ENCODE assay signal across 8 cellular contexts in the genomic region with DNA sequence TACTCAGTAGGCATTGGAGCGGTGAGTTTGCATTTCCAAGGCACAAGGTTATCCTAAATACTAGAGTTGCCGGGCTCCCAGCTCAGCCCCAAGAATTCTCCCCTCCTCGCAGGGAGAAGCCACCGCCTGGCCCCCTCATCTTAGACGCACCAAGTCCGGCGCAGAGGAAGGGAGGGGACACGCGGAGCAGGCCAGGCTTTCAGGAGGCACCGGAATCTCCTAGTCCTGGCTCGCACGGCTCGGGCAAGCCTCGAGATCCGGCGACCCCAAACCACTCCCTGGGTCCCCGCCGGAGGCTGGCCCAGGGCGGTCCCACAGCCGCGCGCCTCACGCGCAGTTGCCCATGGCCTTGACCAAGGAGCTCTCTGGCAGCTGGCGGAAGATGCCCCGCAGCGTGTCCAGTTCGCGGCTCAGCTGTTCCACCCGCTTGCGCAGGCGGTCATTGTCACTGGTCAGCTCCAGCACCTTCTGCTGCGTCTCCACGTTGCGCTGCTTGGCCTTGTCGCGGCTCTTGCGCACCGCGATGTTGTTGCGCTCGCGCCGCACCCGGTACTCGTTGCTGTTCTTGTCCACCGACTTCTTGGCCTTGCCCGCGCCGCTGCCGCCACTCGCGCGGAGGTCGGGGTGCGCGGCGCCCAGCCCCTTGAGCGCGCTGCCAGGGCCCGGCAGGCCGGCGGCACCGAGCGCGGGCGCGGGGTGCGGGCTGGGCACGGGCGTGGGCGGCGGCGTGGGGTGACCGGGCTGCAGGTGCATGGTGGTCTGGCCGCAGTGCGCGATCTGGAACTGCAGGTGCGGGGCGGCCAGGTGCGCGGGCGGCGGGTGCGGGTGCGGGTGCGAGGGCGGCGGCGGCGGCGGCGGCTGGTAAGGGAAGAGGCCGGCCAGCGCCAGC. TPM values are rescaled to one million over a fixed set of nuclear protein-coding genes. Genes with fewer than 3 reads are reported as not detected.
A peak's percentile ranks its signal among the peaks of the same experiment; 100 is the strongest.
DNase-seq lines count a peak whose midpoint lies in the region; ATAC-seq and TF ChIP-seq lines count a peak whose summit lies in the region.

No MANE protein-coding gene starts in this region.

- H3K9me2 ChIP-seq in PC-3 (replicated peaks; ENCODE audit: low read length) = no peaks in the 10 kb centered on the region

- no peaks in the 10 kb centered on the region for H3K36me3 Mint-ChIP-seq in CD8-positive, alpha-beta memory T cell

- peak overlapping the region; percentile 78 for H3K14ac ChIP-seq in trophoblast cell (ENCODE audit: low read length)

- peaks cover 2 to 11% (median 9%) of the 10 kb centered on the region in 3 donors for H3K4me1 Mint-ChIP-seq in CD8-positive, alpha-beta memory T cell

- H3K4ac ChIP-seq in trophoblast cell (ENCODE audit: low read depth, low read length) = peak overlapping the region; percentile 89

- H3K23ac ChIP-seq in trophoblast cell (ENCODE audit: low read length) = no peak overlapping the region

- POLR2A ChIA-PET in CD8-positive, alpha-beta memory T cell (lab: Charles Lee) = no interaction called here
- POLR2A ChIA-PET in PC-3 (lab: Charles Lee; ENCODE audit: unreplicated experiment) = interaction anchor here (0.6 kb wide), 1 partner anchor 10 kb away, joined by 4 read pairs; no protein-coding TSS in a partner anchor

- no peaks in the 10 kb centered on the region for H3F3A ChIP-seq in PC-3 (ENCODE audit: low read length, unreplicated experiment)

- TF ChIP-seq CTCF in PC-3 (conservative IDR thresholded peaks at IDR 0.05; ENCODE audit: low read depth, low read length) = no peak

- no peak overlapping the region for H3K27ac ChIP-seq in CD8-positive, alpha-beta memory T cell (ENCODE audit: low read depth, low read length)
- H3K27ac ChIP-seq in PC-3 (ENCODE audit: low read length) = no peak overlapping the region
- no peak overlapping the region for H3K27ac ChIP-seq in right cardiac atrium (ENCODE audit: low read length)
- peak overlapping the region; percentile 72 for H3K27ac ChIP-seq in trophoblast cell (ENCODE audit: low read depth, low read length)

- H3K4me1 ChIP-seq in CD8-positive, alpha-beta memory T cell (ENCODE audit: insufficient read depth, low read length) = no peaks in the 10 kb centered on the region
- H3K4me1 ChIP-seq in PC-3 (ENCODE audit: insufficient read depth, low read length) (peaks cover 5% of the 10 kb centered on the region; the same call in 1 of the 2 replicates), right cardiac atrium (ENCODE audit: control insufficient read depth, insufficient read depth, low read length) (no peaks in the 10 kb centered on the region), trophoblast cell (ENCODE audit: control insufficient read depth in 1 of 2, insufficient read depth in 2 of 2, low read length in 2 of 2) (peaks cover 37 to 53% of the 10 kb centered on the region in 2 experiments)

- H4K8ac ChIP-seq in trophoblast cell (ENCODE audit: low read depth, low read length) = peak overlapping the region; percentile 30

- H4K91ac ChIP-seq in trophoblast cell (ENCODE audit: low read depth, low read length) = peak overlapping the region; percentile 60

- no peaks in the 10 kb centered on the region for H3K79me2 ChIP-seq in PC-3 (ENCODE audit: low read length)
- peaks cover 27% of the 10 kb centered on the region for H3K79me2 ChIP-seq in trophoblast cell (ENCODE audit: control insufficient read depth, insufficient read depth, low read length, poor library complexity)

- H3K4me3 Mint-ChIP-seq in CD8-positive, alpha-beta memory T cell = peak overlapping the region; percentile 53 to 80 (median 69)

- H3K4me2 ChIP-seq in PC-3 (ENCODE audit: low read length) (peak overlapping the region; percentile 56), trophoblast cell (ENCODE audit: low read length) (peak overlapping the region; percentile 82)

- H2BK12ac ChIP-seq in trophoblast cell (ENCODE audit: low read length) = peak overlapping the region; percentile 33

- CTCF ChIA-PET in CD8-positive, alpha-beta memory T cell (lab: Charles Lee) = no interaction called here
- CTCF ChIA-PET in PC-3 (lab: Charles Lee) = no interaction called here

- peak overlapping the region; percentile 32 for H4K12ac ChIP-seq in trophoblast cell (ENCODE audit: low read depth, low read length)

- H3K36me3 ChIP-seq in CD8-positive, alpha-beta memory T cell (ENCODE audit: insufficient read depth, low read length) = no peaks in the 10 kb centered on the region
- H3K36me3 ChIP-seq in PC-3 (ENCODE audit: low read depth, low read length) (no peaks in the 10 kb centered on the region), trophoblast cell (ENCODE audit: control insufficient read depth in 1 of 2, insufficient read depth in 2 of 2, low read length in 2 of 2) (no peaks in the 10 kb centered on the region)

- H3K18ac ChIP-seq in trophoblast cell (ENCODE audit: low read length) = peak overlapping the region; percentile 36

- no peaks in the 10 kb centered on the region for H3K9me3 ChIP-seq in CD8-positive, alpha-beta memory T cell (ENCODE audit: low read length)
- no peaks in the 10 kb centered on the region for H3K9me3 ChIP-seq in PC-3 (ENCODE audit: low read length)
- H3K9me3 ChIP-seq in right cardiac atrium (ENCODE audit: control insufficient read depth, low read length) = no peaks in the 10 kb centered on the region
- peaks cover 2% of the 10 kb centered on the region for H3K9me3 ChIP-seq in trophoblast cell (ENCODE audit: insufficient read depth, low read depth, low read length)

- H2AFZ ChIP-seq in PC-3 (ENCODE audit: low read length) = no peak overlapping the region
- H2AFZ ChIP-seq in trophoblast cell (ENCODE audit: insufficient read depth, low read length, poor library complexity) = peak overlapping the region; percentile 50

- intact Hi-C loops in PC-3 (cut with micrococcal nuclease) = loop anchor here (5.0 kb wide), 1 partner anchor 76 kb away; no protein-coding TSS in a partner anchor
- intact Hi-C loops in right cardiac atrium (cut with DNase I) = loop anchor here in 1 of 4 donors (10.0 kb wide), 1 partner anchor 74 kb away; a partner anchor contains a TSS

- H4K20me1 ChIP-seq in PC-3 (ENCODE audit: low read length) = no peaks in the 10 kb centered on the region

- BruUV-seq in PC-3 (replicated peaks; lab: Mats Ljungman, UMichigan) = no TSS peak

- H2BK5ac ChIP-seq in trophoblast cell (ENCODE audit: low read depth, low read length, poor library complexity) = peak overlapping the region; percentile 59

- no peak overlapping the region for H3K27ac Mint-ChIP-seq in CD8-positive, alpha-beta memory T cell

- H2BK120ac ChIP-seq in trophoblast cell (ENCODE audit: insufficient read depth, low read length, poor library complexity) = peak overlapping the region; percentile 61

- WGBS in right cardiac atrium = 2% methylated on average over 95 of the region's 95 CpGs
- WGBS in trophoblast cell (ENCODE audit: extremely low coverage, insufficient coverage, insufficient read length) = no CpG with 5 or more reads among the region's 95 CpGs

- ATAC-seq in PC-3 (no peak), right cardiac atrium (no peak), GM19467 (IDR thresholded peaks at IDR 0.05; ENCODE audit: unreplicated experiment) (no peak)

- peaks cover 8% of the 10 kb centered on the region for H3K27me3 ChIP-seq in CD8-positive, alpha-beta memory T cell (ENCODE audit: insufficient read depth, low read length, poor library complexity, severe bottlenecking)
- H3K27me3 ChIP-seq in PC-3 (ENCODE audit: low read length) = peaks cover 11% of the 10 kb centered on the region
- H3K27me3 ChIP-seq in right cardiac atrium (ENCODE audit: control insufficient read depth, insufficient read depth) = no peaks in the 10 kb centered on the region
- peaks cover 5% of the 10 kb centered on the region for H3K27me3 ChIP-seq in trophoblast cell (ENCODE audit: insufficient read depth, low read length)

- peaks cover 39% of the 10 kb centered on the region for H3K79me1 ChIP-seq in trophoblast cell (ENCODE audit: low read length)

- H2AK5ac ChIP-seq in trophoblast cell (ENCODE audit: low read length) = peak overlapping the region; percentile 28

- H3K4me3 ChIP-seq in CD8-positive, alpha-beta memory T cell (ENCODE audit: low read length) = no peak overlapping the region
- H3K4me3 ChIP-seq in PC-3 (ENCODE audit: low read length) = peak overlapping the region; percentile 21; the same call in 1 of the 2 replicates
- H3K4me3 ChIP-seq in right cardiac atrium (ENCODE audit: low read length) = peak overlapping the region; percentile 71
- peak overlapping the region; percentile 69 for H3K4me3 ChIP-seq in trophoblast cell (ENCODE audit: low read depth, low read length)

- peaks cover 16 to 40% of the 10 kb centered on the region in 2 donors for H3K27me3 Mint-ChIP-seq in CD8-positive, alpha-beta memory T cell

- DNase-seq in CD8-positive, alpha-beta memory T cell = no peak
- DNase-seq in PC-3 = no peak
- DNase-seq in right cardiac atrium = peak in 2 of 3 donors; percentile 67 to 71
- peak in 1 of 2 donors; percentile 51 for DNase-seq in trophoblast cell
- no peak for DNase-seq in GOT3 (lab: John Stamatoyannopoulos, UW)
- DNase-seq in occipital lobe (lab: John Stamatoyannopoulos, UW) = no peak
- no peak for DNase-seq in NCI-H1105 treated with DMSO at 0.1 percent for 48 hours (lab: John Stamatoyannopoulos, UW)

- H3K9ac ChIP-seq in PC-3 (ENCODE audit: low read length) (no peak overlapping the region), trophoblast cell (ENCODE audit: low read length) (peak overlapping the region; percentile 6)

- H3K9me3 Mint-ChIP-seq in CD8-positive, alpha-beta memory T cell = no peaks in the 10 kb centered on the region

RNA-seq across cellular contexts. Expression of a gene that starts 1.1 kb away (rescaled TPM):
- total RNA-seq in CD8-positive, alpha-beta memory T cell = 1 to 10 TPM; 1.1 to 1.3 TPM
- 1.6 TPM for polyA plus RNA-seq in CD8-positive, alpha-beta memory T cell
- 2.9 and 6.3 TPM in 2 replicates for total RNA-seq in PC-3 (2014; rRNA removed)
- total RNA-seq in right cardiac atrium = 1 to 10 TPM; 2.1 to 5.2 (median 3.3) TPM
- 8.7 TPM for polyA plus RNA-seq in right cardiac atrium
- polyA plus RNA-seq in trophoblast cell (2013) = 148 and 169 TPM in 2 replicates
- total RNA-seq in occipital lobe = 2.8 TPM

Comparison
In these comparisons a context has a peak if more than half of its experiments do, and no peak if none do; other contexts are left out.
1. DNase-seq: peak in right cardiac atrium (2 of 3); none in CD8-positive, alpha-beta memory T cell (0 of 5), PC-3 (single experiment), GOT3 (single experiment), occipital lobe (single experiment) and NCI-H1105 treated with DMSO at 0.1 percent for 48 hours (single experiment).